ENCODE assay signal across 8 cellular contexts in the genomic region with DNA sequence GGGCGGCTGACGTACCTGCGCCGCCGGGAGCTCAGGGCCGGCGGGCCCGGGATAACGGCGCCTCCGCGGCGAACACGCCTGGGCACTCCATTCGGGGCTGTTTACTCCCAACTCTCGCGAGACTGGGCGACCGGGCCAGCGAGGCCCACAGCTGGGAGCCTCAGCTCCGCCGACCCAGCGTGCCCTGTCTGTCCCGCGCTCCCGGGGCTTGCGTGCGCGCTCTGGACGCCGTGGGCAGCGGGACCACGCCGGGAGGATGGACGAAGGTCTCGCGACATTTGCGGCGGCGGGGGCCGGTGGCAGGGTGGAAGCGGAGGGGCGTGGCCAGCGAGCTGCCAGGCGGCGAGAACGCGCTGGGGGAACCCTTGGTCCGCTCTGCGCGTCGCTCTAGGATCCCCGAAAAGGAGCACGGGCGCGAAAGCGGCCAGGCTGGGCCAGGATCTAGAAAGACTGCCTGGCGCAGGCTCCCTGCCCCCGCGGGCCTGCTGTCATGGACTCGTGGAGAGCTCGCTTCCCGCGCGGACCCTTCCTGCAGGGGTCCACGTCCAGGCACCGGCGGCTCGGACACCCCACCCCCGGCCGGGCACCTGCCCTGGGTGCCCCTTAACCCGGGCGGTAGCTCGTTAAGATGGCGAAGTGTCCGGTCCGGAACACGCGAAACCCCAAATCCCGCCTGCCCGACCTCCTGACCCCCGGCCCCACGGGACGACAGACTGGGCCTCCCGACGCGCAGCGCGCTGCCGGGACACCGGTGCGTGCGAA. TPM values are rescaled to one million over a fixed set of nuclear protein-coding genes. Genes with fewer than 3 reads are reported as not detected.
DNase-seq lines count a peak whose midpoint lies in the region; ATAC-seq, FAIRE-seq and TF ChIP-seq lines count a peak whose summit lies in the region.

Gene MBTPS1 (minus strand): TSS at position 223 of the 762 bp plus-strand sequence. CDS start 15,159 bp downstream, outside the sequence.

- peak; percentile 98 for DNase-seq in D341Med (ENCODE audit: low spot score)
- DNase-seq in HuH-7 (ENCODE audit: low spot score): peak; percentile 98
- DNase-seq in activated CD8-positive, alpha-beta memory T cell treated with anti-CD3 and anti-CD28 coated beads, Interleukin-2, amount 50 U/mL, for 48 hours: peak; percentile 99
- DNase-seq in endothelial cell of umbilical vein (ENCODE audit: low read depth, low spot score): peak; percentile 98
- peak; percentile 99 for DNase-seq in middle frontal gyrus (ENCODE audit: extremely low spot score, low spot score)
- DNase-seq in stimulated activated CD8-positive, alpha-beta memory T cell treated with anti-CD3 and anti-CD28 coated beads, Interleukin-2, amount 100 ng/mL, for 48 hours (ENCODE audit: low read depth in 2 of 2): peak; percentile 98 to 99

- peaks cover 27% of the 10 kb centered on the region for H3K4me1 ChIP-seq in OCI-LY1 (ENCODE audit: insufficient read depth, low read length, severe bottlenecking)
- H3K4me1 ChIP-seq in endothelial cell of umbilical vein (ENCODE audit: control insufficient read depth, extremely low read depth, insufficient read depth, low read length): peaks cover 10% of the 10 kb centered on the region

- H3K9me3 ChIP-seq in OCI-LY1 (ENCODE audit: low read length) (no peaks in the 10 kb centered on the region), endothelial cell of umbilical vein (replicated peaks; ENCODE audit: control insufficient read depth, insufficient read depth, low read length) (no peaks in the 10 kb centered on the region)

- H3K9me2 ChIP-seq in OCI-LY1 (ENCODE audit: low read depth, low read length): no peaks in the 10 kb centered on the region

- peaks cover 40% of the 10 kb centered on the region for H3K79me2 ChIP-seq in OCI-LY1 (ENCODE audit: insufficient read depth, low read length)
- H3K79me2 ChIP-seq in endothelial cell of umbilical vein (ENCODE audit: control insufficient read depth, insufficient read depth, low read length): peaks cover 38% of the 10 kb centered on the region

- intact Hi-C loops in endothelial cell of umbilical vein (cut with micrococcal nuclease): loop anchor here (1.0 to 2.0 kb wide), 3 partner anchors 28 to 70 kb away; partner anchors contain the start of genes DNAAF1, HSDL1 and TAF1C

- H3K27me3 ChIP-seq in OCI-LY1 (ENCODE audit: insufficient read depth, low read length) (no peaks in the 10 kb centered on the region), endothelial cell of umbilical vein (ENCODE audit: control insufficient read depth in 2 of 2, insufficient read depth in 2 of 2, low read length in 2 of 2) (no peaks in the 10 kb centered on the region)

- TF ChIP-seq CTCF in OCI-LY1 (IDR thresholded peaks at IDR 0.05; ENCODE audit: low read length) (no peak), endothelial cell of umbilical vein (IDR thresholded peaks at IDR 0.05; ENCODE audit: extremely low read depth in 1 of 2, insufficient read depth in 1 of 2, low read depth in 1 of 2, low read length in 2 of 2) (no peak)

- H2AFZ ChIP-seq in OCI-LY1 (ENCODE audit: low read length) (no peak within 1 kb of the TSS), endothelial cell of umbilical vein (ENCODE audit: low read depth, low read length) (peak within 1 kb of the TSS; percentile 68)

- TF ChIP-seq POLR2A in endothelial cell of umbilical vein (IDR thresholded peaks at IDR 0.05; ENCODE audit: low read depth, low read length): peak; percentile 69

- H3K4me3 ChIP-seq in OCI-LY1 (ENCODE audit: low read depth, low read length, poor library complexity, severe bottlenecking): peak within 1 kb of the TSS; percentile 72
- H3K4me3 ChIP-seq in endothelial cell of umbilical vein (replicated peaks in 1 of 3; ENCODE audit: insufficient read depth in 1 of 3, low read depth in 1 of 3, low read length in 3 of 3): peak within 1 kb of the TSS; percentile 70 to 96 (median 88)

- dilution Hi-C loops in endothelial cell of umbilical vein (cut with MboI; ENCODE audit: extremely low pct_ligation_motif_present, low sequenced_read_pairs): no loop called here

- no peaks in the 10 kb centered on the region for H3K9me1 ChIP-seq in endothelial cell of umbilical vein (replicated peaks; ENCODE audit: control insufficient read depth, extremely low read depth, insufficient read depth, low read length)

- H3K27ac ChIP-seq in OCI-LY1 (ENCODE audit: low read depth, low read length, poor library complexity, severe bottlenecking): peak within 1 kb of the TSS; percentile 86
- peak within 1 kb of the TSS; percentile 69 for H3K27ac ChIP-seq in endothelial cell of umbilical vein (ENCODE audit: insufficient read depth, low read depth, low read length)

- H3K4me2 ChIP-seq in OCI-LY1 (ENCODE audit: low read length) (peak within 1 kb of the TSS; percentile 68), endothelial cell of umbilical vein (ENCODE audit: insufficient read depth, low read length) (peak within 1 kb of the TSS; percentile 89)

- peak; percentile 87 for ATAC-seq in GM21515 (IDR thresholded peaks at IDR 0.05; ENCODE audit: unreplicated experiment)

- FAIRE-seq in endothelial cell of umbilical vein (lab: Jason Lieb, UNC): peak; percentile 95

- no peaks in the 10 kb centered on the region for H4K20me1 ChIP-seq in OCI-LY1 (ENCODE audit: insufficient read depth, low read length)
- no peaks in the 10 kb centered on the region for H4K20me1 ChIP-seq in endothelial cell of umbilical vein (replicated peaks; ENCODE audit: control insufficient read depth, extremely low read depth, insufficient read depth, low read length)

- CTCF ChIA-PET in endothelial cell of umbilical vein (lab: Charles Lee): interaction anchor here (0.8 to 2.8 kb wide), 16 partner anchors 9 to 163 kb away, joined by 3 to 29 read pairs (median 3); partner anchors contain the start of genes DNAAF1, HSDL1 and TAF1C

- peak within 1 kb of the TSS; percentile 84 for H3K9ac ChIP-seq in OCI-LY1 (ENCODE audit: low read length)
- peak within 1 kb of the TSS; percentile 95 for H3K9ac ChIP-seq in endothelial cell of umbilical vein (replicated peaks; ENCODE audit: extremely low read depth, insufficient read depth, low read length)

- TSS peak; percentile 85 for BruUV-seq in endothelial cell of umbilical vein (replicated peaks; lab: Mats Ljungman, UMichigan)

- no peaks in the 10 kb centered on the region for H3F3A ChIP-seq in OCI-LY1 (ENCODE audit: insufficient read depth, low read length)

- POLR2A ChIA-PET in endothelial cell of umbilical vein (lab: Charles Lee): interaction anchor here (1.0 to 1.5 kb wide), 4 partner anchors 28 to 70 kb away, joined by 3 to 5 read pairs (median 4); partner anchors contain the start of genes DNAAF1, HSDL1 and TAF1C

- 0 out of 2 replicates have a peak, but pooled peaks cover 3% of the 10 kb centered on the region for H3K36me3 ChIP-seq in OCI-LY1 (ENCODE audit: insufficient read depth, low read length)
- H3K36me3 ChIP-seq in endothelial cell of umbilical vein (ENCODE audit: control insufficient read depth in 2 of 2, extremely low read depth in 1 of 2, insufficient read depth in 2 of 2, low read length in 2 of 2): no peaks in the 10 kb centered on the region

TF ChIP-seq in endothelial cell of umbilical vein, 7 proteins besides CTCF, POLR2A, EP300 and RAD21:
- TF ChIP-seq MAX (IDR thresholded peaks at IDR 0.05; ENCODE audit: insufficient read depth, insufficient read length): peak; percentile 59
- peak; percentile 74 for TF ChIP-seq POLR2AphosphoS5 (IDR thresholded peaks at IDR 0.05; ENCODE audit: insufficient read depth, low read depth, low read length)
- TF ChIP-seq JUN (IDR thresholded peaks at IDR 0.05; ENCODE audit: borderline replicate concordance, insufficient read depth, insufficient read length, low read depth): no peak
- no peak for TF ChIP-seq EZH2 (IDR thresholded peaks at IDR 0.05; ENCODE audit: borderline replicate concordance, low read depth, low read length, severe bottlenecking)
TF ChIP-seq in endothelial cell of umbilical vein: peak in this region for 2.

RNA-seq across cellular contexts. Expression of gene MBTPS1, which starts in this region (rescaled TPM):
- total RNA-seq in endothelial cell of umbilical vein: 93.0 and 99.6 TPM in 2 replicates
- polyA plus RNA-seq in endothelial cell of umbilical vein: 63.9 and 82.3 TPM in 2 replicates
- 67.6 and 75.3 TPM in 2 replicates for polyA plus RNA-seq in endothelial cell of umbilical vein (2011; cell fraction: cytosol; rRNA removed)
- 140 TPM in 2 replicates for polyA plus RNA-seq in endothelial cell of umbilical vein (2011; cell fraction: nucleus; rRNA removed)
- 91.4 and 97.4 TPM in 2 replicates for polyA plus RNA-seq in endothelial cell of umbilical vein (2012)
- polyA minus RNA-seq in endothelial cell of umbilical vein: 133 and 171 TPM in 2 replicates
- 63.8 TPM for polyA minus RNA-seq in endothelial cell of umbilical vein (2011; cell fraction: cytosol; rRNA and poly(A)+ RNA removed)
- polyA minus RNA-seq in endothelial cell of umbilical vein (2011; cell fraction: nucleus; rRNA and poly(A)+ RNA removed): 137 and 175 TPM in 2 replicates

Comparison
In these comparisons a context has a peak if more than half of its experiments do, and no peak if none do; other contexts are left out.
1. Peak in every context shown above with its lines: DNase-seq, ATAC-seq, H3K4me3 ChIP-seq and H3K27ac ChIP-seq.